ENCODE assay signal across 1 cellular context in the genomic region with DNA sequence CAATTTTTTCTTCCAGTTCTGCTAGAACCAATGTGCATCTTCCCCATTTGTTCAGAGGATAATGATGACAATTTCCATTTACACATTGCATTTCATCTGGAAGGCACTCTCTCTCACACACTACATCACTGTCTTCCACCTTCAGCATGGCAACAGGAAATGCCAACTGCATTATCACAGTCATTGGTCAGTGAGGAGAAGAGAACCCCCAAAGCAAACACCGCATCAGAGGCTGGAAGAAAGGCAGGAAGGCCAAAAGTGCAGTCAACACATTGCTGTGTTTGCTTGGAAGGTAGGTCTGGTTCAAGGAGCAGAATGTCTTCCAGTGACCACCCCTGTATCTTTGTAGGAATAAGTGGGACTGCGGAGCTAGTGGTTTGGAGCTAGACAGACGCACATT.
TF ChIP-seq lines count a peak whose summit lies in the region.

No MANE protein-coding gene starts in this region.

TF ChIP-seq in WTC11, 78 proteins besides CTCF, POLR2A, EP300 and RAD21 (continued from another document):
- TF ChIP-seq, protein P1, sequence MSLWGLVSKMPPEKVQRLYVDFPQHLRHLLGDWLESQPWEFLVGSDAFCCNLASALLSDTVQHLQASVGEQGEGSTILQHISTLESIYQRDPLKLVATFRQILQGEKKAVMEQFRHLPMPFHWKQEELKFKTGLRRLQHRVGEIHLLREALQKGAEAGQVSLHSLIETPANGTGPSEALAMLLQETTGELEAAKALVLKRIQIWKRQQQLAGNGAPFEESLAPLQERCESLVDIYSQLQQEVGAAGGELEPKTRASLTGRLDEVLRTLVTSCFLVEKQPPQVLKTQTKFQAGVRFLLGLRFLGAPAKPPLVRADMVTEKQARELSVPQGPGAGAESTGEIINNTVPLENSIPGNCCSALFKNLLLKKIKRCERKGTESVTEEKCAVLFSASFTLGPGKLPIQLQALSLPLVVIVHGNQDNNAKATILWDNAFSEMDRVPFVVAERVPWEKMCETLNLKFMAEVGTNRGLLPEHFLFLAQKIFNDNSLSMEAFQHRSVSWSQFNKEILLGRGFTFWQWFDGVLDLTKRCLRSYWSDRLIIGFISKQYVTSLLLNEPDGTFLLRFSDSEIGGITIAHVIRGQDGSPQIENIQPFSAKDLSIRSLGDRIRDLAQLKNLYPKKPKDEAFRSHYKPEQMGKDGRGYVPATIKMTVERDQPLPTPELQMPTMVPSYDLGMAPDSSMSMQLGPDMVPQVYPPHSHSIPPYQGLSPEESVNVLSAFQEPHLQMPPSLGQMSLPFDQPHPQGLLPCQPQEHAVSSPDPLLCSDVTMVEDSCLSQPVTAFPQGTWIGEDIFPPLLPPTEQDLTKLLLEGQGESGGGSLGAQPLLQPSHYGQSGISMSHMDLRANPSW (CRISPR knock-in tag; conservative IDR thresholded peaks at IDR 0.05; ENCODE audit: low read depth): no peak
- TF ChIP-seq CREM (CRISPR knock-in tag; IDR thresholded peaks at IDR 0.05): no peak
- TF ChIP-seq TEAD1 (CRISPR knock-in tag; IDR thresholded peaks at IDR 0.05): no peak
- TF ChIP-seq EMX1 (CRISPR knock-in tag; IDR thresholded peaks at IDR 0.05): no peak
- TF ChIP-seq ETV6 (CRISPR knock-in tag; IDR thresholded peaks at IDR 0.05): no peak
- TF ChIP-seq, protein P2, sequence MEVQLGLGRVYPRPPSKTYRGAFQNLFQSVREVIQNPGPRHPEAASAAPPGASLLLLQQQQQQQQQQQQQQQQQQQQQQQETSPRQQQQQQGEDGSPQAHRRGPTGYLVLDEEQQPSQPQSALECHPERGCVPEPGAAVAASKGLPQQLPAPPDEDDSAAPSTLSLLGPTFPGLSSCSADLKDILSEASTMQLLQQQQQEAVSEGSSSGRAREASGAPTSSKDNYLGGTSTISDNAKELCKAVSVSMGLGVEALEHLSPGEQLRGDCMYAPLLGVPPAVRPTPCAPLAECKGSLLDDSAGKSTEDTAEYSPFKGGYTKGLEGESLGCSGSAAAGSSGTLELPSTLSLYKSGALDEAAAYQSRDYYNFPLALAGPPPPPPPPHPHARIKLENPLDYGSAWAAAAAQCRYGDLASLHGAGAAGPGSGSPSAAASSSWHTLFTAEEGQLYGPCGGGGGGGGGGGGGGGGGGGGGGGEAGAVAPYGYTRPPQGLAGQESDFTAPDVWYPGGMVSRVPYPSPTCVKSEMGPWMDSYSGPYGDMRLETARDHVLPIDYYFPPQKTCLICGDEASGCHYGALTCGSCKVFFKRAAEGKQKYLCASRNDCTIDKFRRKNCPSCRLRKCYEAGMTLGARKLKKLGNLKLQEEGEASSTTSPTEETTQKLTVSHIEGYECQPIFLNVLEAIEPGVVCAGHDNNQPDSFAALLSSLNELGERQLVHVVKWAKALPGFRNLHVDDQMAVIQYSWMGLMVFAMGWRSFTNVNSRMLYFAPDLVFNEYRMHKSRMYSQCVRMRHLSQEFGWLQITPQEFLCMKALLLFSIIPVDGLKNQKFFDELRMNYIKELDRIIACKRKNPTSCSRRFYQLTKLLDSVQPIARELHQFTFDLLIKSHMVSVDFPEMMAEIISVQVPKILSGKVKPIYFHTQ (CRISPR knock-in tag; IDR thresholded peaks at IDR 0.05): no peak
- TF ChIP-seq OVOL2 (CRISPR knock-in tag; IDR thresholded peaks at IDR 0.05; ENCODE audit: borderline replicate concordance): no peak
- TF ChIP-seq, protein P3, sequence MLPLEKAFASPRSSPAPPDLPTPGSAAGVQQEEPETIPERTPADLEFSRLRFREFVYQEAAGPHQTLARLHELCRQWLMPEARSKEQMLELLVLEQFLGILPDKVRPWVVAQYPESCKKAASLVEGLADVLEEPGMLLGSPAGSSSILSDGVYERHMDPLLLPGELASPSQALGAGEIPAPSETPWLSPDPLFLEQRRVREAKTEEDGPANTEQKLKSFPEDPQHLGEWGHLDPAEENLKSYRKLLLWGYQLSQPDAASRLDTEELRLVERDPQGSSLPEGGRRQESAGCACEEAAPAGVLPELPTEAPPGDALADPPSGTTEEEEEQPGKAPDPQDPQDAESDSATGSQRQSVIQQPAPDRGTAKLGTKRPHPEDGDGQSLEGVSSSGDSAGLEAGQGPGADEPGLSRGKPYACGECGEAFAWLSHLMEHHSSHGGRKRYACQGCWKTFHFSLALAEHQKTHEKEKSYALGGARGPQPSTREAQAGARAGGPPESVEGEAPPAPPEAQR (CRISPR knock-in tag; IDR thresholded peaks at IDR 0.05): no peak
- TF ChIP-seq, protein P4, sequence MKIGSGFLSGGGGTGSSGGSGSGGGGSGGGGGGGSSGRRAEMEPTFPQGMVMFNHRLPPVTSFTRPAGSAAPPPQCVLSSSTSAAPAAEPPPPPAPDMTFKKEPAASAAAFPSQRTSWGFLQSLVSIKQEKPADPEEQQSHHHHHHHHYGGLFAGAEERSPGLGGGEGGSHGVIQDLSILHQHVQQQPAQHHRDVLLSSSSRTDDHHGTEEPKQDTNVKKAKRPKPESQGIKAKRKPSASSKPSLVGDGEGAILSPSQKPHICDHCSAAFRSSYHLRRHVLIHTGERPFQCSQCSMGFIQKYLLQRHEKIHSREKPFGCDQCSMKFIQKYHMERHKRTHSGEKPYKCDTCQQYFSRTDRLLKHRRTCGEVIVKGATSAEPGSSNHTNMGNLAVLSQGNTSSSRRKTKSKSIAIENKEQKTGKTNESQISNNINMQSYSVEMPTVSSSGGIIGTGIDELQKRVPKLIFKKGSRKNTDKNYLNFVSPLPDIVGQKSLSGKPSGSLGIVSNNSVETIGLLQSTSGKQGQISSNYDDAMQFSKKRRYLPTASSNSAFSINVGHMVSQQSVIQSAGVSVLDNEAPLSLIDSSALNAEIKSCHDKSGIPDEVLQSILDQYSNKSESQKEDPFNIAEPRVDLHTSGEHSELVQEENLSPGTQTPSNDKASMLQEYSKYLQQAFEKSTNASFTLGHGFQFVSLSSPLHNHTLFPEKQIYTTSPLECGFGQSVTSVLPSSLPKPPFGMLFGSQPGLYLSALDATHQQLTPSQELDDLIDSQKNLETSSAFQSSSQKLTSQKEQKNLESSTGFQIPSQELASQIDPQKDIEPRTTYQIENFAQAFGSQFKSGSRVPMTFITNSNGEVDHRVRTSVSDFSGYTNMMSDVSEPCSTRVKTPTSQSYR (CRISPR knock-in tag; IDR thresholded peaks at IDR 0.05): no peak
